8 cellular contexts compared by ENCODE assay signal in the genomic region with DNA sequence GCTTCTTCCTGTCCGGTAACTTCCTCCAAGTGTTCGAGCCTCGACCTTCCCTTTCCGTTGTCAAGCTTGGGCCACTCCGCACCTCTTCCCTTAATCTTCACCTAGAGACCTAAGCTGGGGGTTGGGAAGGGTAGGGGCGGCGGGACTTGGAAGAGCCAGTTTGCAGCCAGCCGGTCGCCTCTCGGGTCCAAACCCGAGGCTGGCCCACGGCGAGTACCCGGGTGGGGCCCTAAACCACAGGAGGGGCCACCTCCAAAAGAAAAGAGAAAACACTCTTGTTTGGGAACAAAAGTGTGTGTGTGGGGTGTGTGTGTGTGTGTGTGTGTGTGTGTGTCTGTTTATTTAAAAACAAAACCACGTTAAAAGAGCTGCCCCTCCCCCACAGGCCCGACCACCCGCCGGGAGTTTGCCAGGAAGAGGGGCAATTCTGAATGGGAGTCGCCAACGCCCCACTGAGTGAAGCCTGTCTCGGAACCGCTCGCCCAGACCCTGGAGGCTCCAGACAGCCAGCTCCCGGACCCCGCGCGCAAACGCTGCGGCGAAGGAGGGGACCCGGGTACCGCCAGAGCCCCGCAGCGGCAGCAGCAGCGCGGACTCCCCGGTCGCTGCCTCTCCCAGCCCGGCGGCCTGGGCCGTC. TPM values are rescaled to one million over a fixed set of nuclear protein-coding genes. Genes with fewer than 3 reads are reported as not detected.
DNase-seq lines count a peak whose midpoint lies in the region; ATAC-seq, FAIRE-seq and TF ChIP-seq lines count a peak whose summit lies in the region.

No MANE protein-coding gene starts in this region.

- peak overlapping the region; percentile 30; the same call in 1 of the 2 replicates for H3K9ac ChIP-seq in GM12878 (ENCODE audit: control insufficient read depth, insufficient read depth, low read length)

- H3K27ac ChIP-seq in GM12878 (ENCODE audit: control insufficient read depth, insufficient read depth) (no peak overlapping the region), tibial nerve (peak overlapping the region; percentile 95 to 98 (median 96))

- peak overlapping the region; percentile 94 for H3K4me2 ChIP-seq in GM12878 (ENCODE audit: control insufficient read depth, insufficient read depth)

- no TSS peak for BruUV-seq in GM12878 (replicated peaks; lab: Mats Ljungman, UMichigan)

- H3K4me1 Mint-ChIP-seq in activated CD4-positive, alpha-beta T cell treated with anti-CD3 and anti-CD28 coated beads, Interleukin-2, amount 10 ng/mL, durations not matched to agents 7 days and 5 days, result peaks cover 7% of the 10 kb centered on the region

- TF ChIP-seq POLR2A in GM12878 (IDR thresholded peaks at IDR 0.05; ENCODE audit: low read depth, low read length) (no peak), lower leg skin (IDR thresholded peaks at IDR 0.05) (no peak), tibial nerve (IDR thresholded peaks at IDR 0.05) (no peak)

- H3K36me3 Mint-ChIP-seq in activated CD4-positive, alpha-beta T cell treated with anti-CD3 and anti-CD28 coated beads, Interleukin-2, amount 10 ng/mL, durations not matched to agents 7 days and 5 days (ENCODE audit: low read depth), result no peaks in the 10 kb centered on the region

- H3K4me3 ChIP-seq in GM12878 (peak overlapping the region; percentile 60; the same call in 1 of the 2 replicates), lower leg skin (ENCODE audit: low read depth, poor library complexity, severe bottlenecking) (peak overlapping the region; percentile 47), tibial nerve (peak overlapping the region; percentile 68 to 93 (median 86))

- no peak for TF ChIP-seq CTCF in GM12878 (IDR thresholded peaks at IDR 0.05 in 2 of 3, conservative IDR thresholded peaks at IDR 0.05 in 1 of 3; ENCODE audit: control insufficient read depth in 2 of 3, extremely low read depth in 1 of 3, insufficient read depth in 1 of 3, low read depth in 3 of 3, low read length in 3 of 3)
- no peak for TF ChIP-seq CTCF in lower leg skin (IDR thresholded peaks at IDR 0.05)
- no peak for TF ChIP-seq CTCF in tibial nerve (IDR thresholded peaks at IDR 0.05)

- H3K9me3 Mint-ChIP-seq in activated CD4-positive, alpha-beta T cell treated with anti-CD3 and anti-CD28 coated beads, Interleukin-2, amount 10 ng/mL, durations not matched to agents 7 days and 5 days, result no peaks in the 10 kb centered on the region

- H3K27me3 ChIP-seq in GM12878 (replicated peaks in 1 of 2; ENCODE audit: control insufficient read depth in 2 of 2, insufficient read depth in 2 of 2, low read length in 1 of 2) (peaks cover 5 to 9% of the 10 kb centered on the region in 2 experiments; a peak in 3 of 4 replicates), tibial nerve (no peaks in the 10 kb centered on the region)

- intact Hi-C loops in GM12878 (cut with micrococcal nuclease; ENCODE audit: unreplicated experiment), result loop anchor here (2.0 to 10.0 kb wide), 4 partner anchors 81 to 378 kb away; a partner anchor contains a TSS
- intact Hi-C loops in lower leg skin (cut with DNase I; ENCODE audit: low total_unique reads), result loop anchor here (10.0 kb wide), 1 partner anchor 198 kb away; no protein-coding TSS in a partner anchor

- peaks cover 1% of the 10 kb centered on the region; the same call in 1 of the 2 replicates for H3K79me2 ChIP-seq in GM12878 (ENCODE audit: control insufficient read depth, insufficient read depth, low read length)

- SMC1A ChIA-PET in GM12878 (lab: Charles Lee; ENCODE audit: uncharacterized antibody, unreplicated experiment), result interaction anchor here (0.7 to 3.4 kb wide), 27 partner anchors 10 to 377 kb away, joined by 3 to 22 read pairs (median 5); a partner anchor contains a TSS

- H3K36me3 ChIP-seq in GM12878 (ENCODE audit: control insufficient read depth in 2 of 2, insufficient read depth in 2 of 2, low read length in 1 of 2) (no peaks in the 10 kb centered on the region), tibial nerve (peaks cover 8 to 20% (median 9%) of the 10 kb centered on the region in 3 donors)

- H4K20me1 ChIP-seq in GM12878 (ENCODE audit: control insufficient read depth, insufficient read depth), result no peaks in the 10 kb centered on the region; the same call in 1 of the 2 replicates

- RAD21 ChIA-PET in GM12878 (lab: Charles Lee; ENCODE audit: unreplicated experiment), result interaction anchor here (0.5 to 5.5 kb wide), 38 partner anchors 9 to 205 kb away, joined by 3 to 107 read pairs (median 4); a partner anchor contains a TSS

- H3K9me3 ChIP-seq in GM12878 (replicated peaks; ENCODE audit: control insufficient read depth, insufficient read depth, low read length) (no peaks in the 10 kb centered on the region; the same call in 2 of the 3 replicates), tibial nerve (no peaks in the 10 kb centered on the region)

- 4% methylated on average over 38 of the region's 41 CpGs for WGBS in GM12878 (ENCODE audit: insufficient coverage, insufficient replicate concordance, low lambda C conversion rate, missing lambda C conversion rate)
- 8 to 9% methylated on average over 23 to 34 of the region's 41 CpGs for WGBS in lower leg skin, 2 donors
- 4 to 5% methylated on average over 22 to 35 of the region's 41 CpGs for WGBS in tibial nerve, 2 donors

- in situ Hi-C loops in GM12878 (cut with MboI), result loop anchor here (25.0 kb wide), 1 partner anchor 516 kb away; no protein-coding TSS in a partner anchor

- peak overlapping the region; percentile 70 for H2AFZ ChIP-seq in GM12878 (ENCODE audit: control insufficient read depth, low read depth, low read length)

- peaks cover 51% of the 10 kb centered on the region for H3K27me3 Mint-ChIP-seq in activated CD4-positive, alpha-beta T cell treated with anti-CD3 and anti-CD28 coated beads, Interleukin-2, amount 10 ng/mL, durations not matched to agents 7 days and 5 days

- TF ChIP-seq EP300 in GM12878 (IDR thresholded peaks at IDR 0.05; ENCODE audit: borderline replicate concordance in 1 of 2, control insufficient read depth in 1 of 2, low read depth in 2 of 2, low read length in 2 of 2) (no peak), tibial nerve (IDR thresholded peaks at IDR 0.05) (no peak)

- TF ChIP-seq RAD21 in GM12878 (IDR thresholded peaks at IDR 0.05; ENCODE audit: insufficient read depth, low read depth, low read length), result no peak

- POLR2A ChIA-PET in activated CD4-positive, alpha-beta T cell treated with anti-CD3 and anti-CD28 coated beads, Interleukin-2, amount 10 ng/mL, durations not matched to agents 7 days and 5 days (lab: Charles Lee), result interaction anchor here (0.6 to 1.5 kb wide), 4 partner anchors 9 to 83 kb away, joined by 3 to 5 read pairs (median 4); no protein-coding TSS in a partner anchor
- POLR2A ChIA-PET in GM12878 (lab: Charles Lee), result interaction anchor here (0.5 to 2.0 kb wide), 14 partner anchors 9 to 205 kb away, joined by 3 to 16 read pairs (median 4); no protein-coding TSS in a partner anchor

- peak overlapping the region; percentile 68 for H3K4me3 Mint-ChIP-seq in activated CD4-positive, alpha-beta T cell treated with anti-CD3 and anti-CD28 coated beads, Interleukin-2, amount 10 ng/mL, durations not matched to agents 7 days and 5 days

- no peak overlapping the region for H3K27ac Mint-ChIP-seq in activated CD4-positive, alpha-beta T cell treated with anti-CD3 and anti-CD28 coated beads, Interleukin-2, amount 10 ng/mL, durations not matched to agents 7 days and 5 days

- no peak for ATAC-seq in GM12878
- ATAC-seq in HG03565 (IDR thresholded peaks at IDR 0.05; ENCODE audit: unreplicated experiment), result no peak
- ATAC-seq in GM21367 (IDR thresholded peaks at IDR 0.05; ENCODE audit: unreplicated experiment), result no peak

- CTCF ChIA-PET in activated CD4-positive, alpha-beta T cell treated with anti-CD3 and anti-CD28 coated beads, Interleukin-2, amount 10 ng/mL, durations not matched to agents 7 days and 5 days (lab: Charles Lee), result interaction anchor here (0.6 to 2.2 kb wide), 11 partner anchors 9 to 517 kb away, joined by 3 to 21 read pairs (median 4); a partner anchor contains a TSS
- CTCF ChIA-PET in GM12878 (lab: Yijun Ruan, JAX), result interaction anchor here (0.8 to 6.0 kb wide), 21 partner anchors 10 to 204 kb away, joined by 3 to 119 read pairs (median 4); a partner anchor contains a TSS

- no peak for DNase-seq in activated CD4-positive, alpha-beta T cell treated with anti-CD3 and anti-CD28 coated beads, Interleukin-2, amount 10 ng/mL, durations not matched to agents 7 days and 5 days
- DNase-seq in activated CD4-positive, alpha-beta T cell treated with anti-CD3 and anti-CD28 coated beads, Interleukin-2, amount 50 U/mL, for 48 hours, result no peak
- DNase-seq in GM12878 (ENCODE audit: low read depth, low spot score) (no peak), lower leg skin (ENCODE audit: low spot score in 2 of 2) (peak in 1 of 2 donors; percentile 86), tibial nerve (ENCODE audit: low spot score in 2 of 2) (peak in 1 of 2 donors; percentile 48), globus pallidus (ENCODE audit: low spot score) (no peak)

- no peak for FAIRE-seq in GM12878 (lab: Jason Lieb, UNC)

- peaks cover 3% of the 10 kb centered on the region for H3K4me1 ChIP-seq in GM12878 (ENCODE audit: control insufficient read depth, insufficient read depth, low read length)
- H3K4me1 ChIP-seq in tibial nerve, result peaks cover 0 to 40% (median 6%) of the 10 kb centered on the region in 4 donors

TF ChIP-seq in GM12878, 131 proteins besides CTCF, POLR2A, EP300 and RAD21 (continues in another document):
- TF ChIP-seq GATAD2B (conservative IDR thresholded peaks at IDR 0.05; ENCODE audit: low read depth) (peak; percentile 21), LARP7 (IDR thresholded peaks at IDR 0.05) (0 out of 2 replicates have a peak, but pooled peaks have one; percentile 15)

RNA-seq across cellular contexts. Expression of a gene that starts 0.5 kb away (rescaled TPM):
- total RNA-seq in activated CD4-positive, alpha-beta T cell treated with anti-CD3 and anti-CD28 coated beads, Interleukin-2, amount 10 ng/mL, durations not matched to agents 7 days and 5 days, result under 1 TPM; 0.52 to 0.67 TPM
- total RNA-seq in GM12878 (2013; cell fraction: nucleolus; rRNA removed), result 10.4 and 10.5 TPM in 2 replicates
- total RNA-seq in GM12878 (2014; rRNA removed) (4.1 and 4.8 TPM in 2 replicates), GM12878 (2014; rRNA removed; fragmentation: Illumina TruSeq; extraction: Trizol) (1.0 and 1.2 TPM in 2 replicates), GM12878 (2021) (4.0 and 4.5 TPM in 2 replicates), lower leg skin (100 to 1,000 TPM; 569 to 894 (median 709) TPM), tibial nerve (1,000 to 10,000 TPM; 1,356 to 1,875 (median 1,699) TPM)
- 3.6 TPM for polyA plus RNA-seq in GM12878 (2011; ENCODE audit: low read depth)
- polyA plus RNA-seq in GM12878 (2011; rRNA removed) (1.1 and 1.8 TPM in 2 replicates), GM12878 (2014; fragmentation: Illumina TruSeq; extraction: Trizol) (0.73 and 1.2 TPM in 2 replicates), GM12878 (2014; fragmentation: Nextera tagmentation; extraction: Ambion mirVana) (under 1 TPM; 0.03 to 0.35 TPM), GM12878 (2014; rRNA removed) (2.8 and 3.0 TPM in 2 replicates), GM12878 (2016; fragmentation: Nextera tagmentation; extraction: Ambion mirVana) (under 1 TPM; 0.45 to 0.87 TPM)
- 1.2 and 1.7 TPM in 2 replicates for polyA plus RNA-seq in GM12878 (2011; cell fraction: cytosol; rRNA removed)
- 2.7 and 2.9 TPM in 2 replicates for polyA plus RNA-seq in GM12878 (2011; cell fraction: nucleus; rRNA removed)
- polyA plus RNA-seq in GM12878 (2012), result 5.2 and 5.6 TPM in 2 replicates
- polyA minus RNA-seq in GM12878 (2011; rRNA and poly(A)+ RNA removed), result 0.44 and 1.1 TPM in 2 replicates
- polyA minus RNA-seq in GM12878 (2011; cell fraction: cytosol; rRNA and poly(A)+ RNA removed), result 7.8 and 8.4 TPM in 2 replicates
- polyA minus RNA-seq in GM12878 (2011; cell fraction: nucleus; rRNA and poly(A)+ RNA removed), result 5.2 and 8.0 TPM in 2 replicates

Comparison
In these comparisons a context has a peak if more than half of its experiments do, and no peak if none do; other contexts are left out.
1. RNA of a gene that starts 0.5 kb away (total RNA-seq): 1,356 to 1,875 TPM in tibial nerve and 569 to 894 TPM in lower leg skin; 1.0 to 10.5 TPM in GM12878 and 0.52 to 0.67 TPM in activated CD4-positive, alpha-beta T cell treated with anti-CD3 and anti-CD28 coated beads, Interleukin-2, amount 10 ng/mL, durations not matched to agents 7 days and 5 days; every median in the first group is over 10 times any median in the second.
2. Peak in every context shown above with its lines, with median percentiles within 50 percentile points of each other: H3K4me3 ChIP-seq.